Comparison of ENCODE assay signal across 29 cellular contexts in genomic region chr11:119750056-119750455, GRCh38.
"Had no signal": no experiment of that assay in that cellular context is flagged by ENCODE, and none has a peak within 500 bp of the region (broad histone marks: within the 10 kb centered on the region; RNA-seq: fewer than 3 reads in every experiment).

No MANE protein-coding gene starts in this region.

- H3K27me3 ChIP-seq: colonic mucosa, gastrocnemius medialis, thyroid gland had no signal

- H3K4me3 ChIP-seq: colonic mucosa, gastrocnemius medialis, mucosa of descending colon, psoas muscle, stomach, thyroid gland had no signal

- H3K9me3 Mint-ChIP-seq: central memory CD8-positive, alpha-beta T cell; dendritic cell treated with granulocyte-macrophage colony-stimulating factor and Interleukin-4, amounts not matched to agents 40 ng/mL and 50 ng/mL, for 4 days; endodermal cell; mesothelial cell of epicardium; naive B cell; natural killer cell treated with Interleukin-12 subunit alpha and Interleukin-12 subunit beta and Interleukin-15 and Interleukin-18, amount 100 ng/mL, for 72 hours; neural crest cell; type B pancreatic cell had no signal

- H3K36me3 Mint-ChIP-seq: mesothelial cell of epicardium; naive B cell; natural killer cell treated with Interleukin-12 subunit alpha and Interleukin-12 subunit beta and Interleukin-15 and Interleukin-18, amount 100 ng/mL, for 72 hours; type B pancreatic cell had no signal

- H3K4me3 Mint-ChIP-seq: central memory CD8-positive, alpha-beta T cell; dendritic cell treated with granulocyte-macrophage colony-stimulating factor and Interleukin-4, amounts not matched to agents 40 ng/mL and 50 ng/mL, for 4 days; endodermal cell; mesothelial cell of epicardium; natural killer cell treated with Interleukin-12 subunit alpha and Interleukin-12 subunit beta and Interleukin-15 and Interleukin-18, amount 100 ng/mL, for 72 hours; neural crest cell; type B pancreatic cell had no signal

- H3K36me3 ChIP-seq: colonic mucosa, gastrocnemius medialis, stomach, thyroid gland had no signal

- ATAC-seq: esophagus mucosa; gastrocnemius medialis; left colon; left ventricle myocardium superior; mucosa of descending colon; natural killer cell treated with Interleukin-12 subunit alpha and Interleukin-12 subunit beta and Interleukin-15 and Interleukin-18, amount 100 ng/mL, for 72 hours; psoas muscle; right cardiac atrium had no signal

- H3K27ac ChIP-seq: colonic mucosa, epithelial cell of prostate, gastrocnemius medialis, psoas muscle, stomach, thyroid gland had no signal

- DNase-seq: colonic mucosa; effector CD8-positive, alpha-beta T cell; endodermal cell; foreskin fibroblast; gastrocnemius medialis; head of caudate nucleus; left colon; left ventricle myocardium superior; mesenchymal stem cell; mucosa of descending colon; naive B cell; psoas muscle; right cardiac atrium; small intestine; stimulated activated CD4-positive, alpha-beta T cell treated with anti-CD3 and anti-CD28 coated beads, Interleukin-12 subunit alpha, Interleukin-12 subunit beta, amount 100 ng/mL, for 4 hours; stimulated activated CD4-positive, alpha-beta T cell treated with anti-CD3 and anti-CD28 coated beads, Interleukin-1b, Interleukin-23, amount 100 ng/mL, for 48 hours; stimulated activated CD4-positive, alpha-beta T cell treated with anti-CD3 and anti-CD28 coated beads, Interleukin-4, amount 100 ng/mL, for 1 hour; stimulated activated CD8-positive, alpha-beta memory T cell treated with anti-CD3 and anti-CD28 coated beads, Interleukin-4, amount 100 ng/mL, for 48 hours; stimulated activated naive CD4-positive, alpha-beta T cell treated with Interleukin-2 at 50 U/mL for 16 hours; stomach; thyroid gland had no signal

- H3K27ac Mint-ChIP-seq: dendritic cell treated with granulocyte-macrophage colony-stimulating factor and Interleukin-4, amounts not matched to agents 40 ng/mL and 50 ng/mL, for 4 days; endodermal cell; mesothelial cell of epicardium; natural killer cell treated with Interleukin-12 subunit alpha and Interleukin-12 subunit beta and Interleukin-15 and Interleukin-18, amount 100 ng/mL, for 72 hours; type B pancreatic cell had no signal

- H3K4me1 Mint-ChIP-seq: endodermal cell, neural crest cell had no signal

- H3K4me1 ChIP-seq: colonic mucosa, gastrocnemius medialis, psoas muscle, stomach, thyroid gland had no signal

- H3K9me3 ChIP-seq: colonic mucosa, gastrocnemius medialis, mucosa of descending colon, psoas muscle, stomach, thyroid gland had no signal
